Comparison of ENCODE assay signal across 1 cellular context in the genomic region with DNA sequence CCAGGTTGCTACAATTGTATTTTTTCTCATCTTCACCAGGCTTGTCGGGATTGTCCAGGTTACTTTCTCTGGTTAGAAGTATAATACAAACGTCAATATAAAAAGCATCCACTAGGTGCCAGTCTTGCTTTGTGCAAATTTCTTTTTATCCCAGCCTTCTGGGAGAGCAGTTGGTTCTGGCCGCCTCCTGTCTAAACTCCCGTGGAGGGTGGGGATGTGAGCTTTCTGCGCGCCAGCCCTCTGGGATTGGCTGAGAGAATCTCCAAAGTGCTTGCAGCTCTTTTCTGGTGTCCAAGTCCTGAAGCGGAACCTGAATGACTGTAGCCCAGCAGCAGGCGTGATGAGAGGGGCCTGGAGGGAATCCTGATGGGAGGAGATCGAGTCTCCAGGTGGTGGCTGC.
TF ChIP-seq lines count a peak whose summit lies in the region.

No MANE protein-coding gene starts in this region.

TF ChIP-seq in HCT116, 20 proteins besides CTCF, POLR2A, EP300 and RAD21 (continued from another document):
- TF ChIP-seq ZFX (IDR thresholded peaks at IDR 0.05) (no peak), ZNF274 (IDR thresholded peaks at IDR 0.05; ENCODE audit: low read depth, low read length) (no peak), SP1 (IDR thresholded peaks at IDR 0.05; ENCODE audit: low read depth) (no peak), EZH2phosphoT487 (IDR thresholded peaks at IDR 0.05; ENCODE audit: borderline replicate concordance) (no peak), FOSL1 (IDR thresholded peaks at IDR 0.05; ENCODE audit: low read depth) (no peak), CBX3 (IDR thresholded peaks at IDR 0.05; ENCODE audit: low read depth) (no peak)
- TF ChIP-seq, protein P1, sequence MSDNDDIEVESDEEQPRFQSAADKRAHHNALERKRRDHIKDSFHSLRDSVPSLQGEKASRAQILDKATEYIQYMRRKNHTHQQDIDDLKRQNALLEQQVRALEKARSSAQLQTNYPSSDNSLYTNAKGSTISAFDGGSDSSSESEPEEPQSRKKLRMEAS (IDR thresholded peaks at IDR 0.05): no peak
